Comparison of ENCODE assay signal across 1 cellular context in the genomic region with DNA sequence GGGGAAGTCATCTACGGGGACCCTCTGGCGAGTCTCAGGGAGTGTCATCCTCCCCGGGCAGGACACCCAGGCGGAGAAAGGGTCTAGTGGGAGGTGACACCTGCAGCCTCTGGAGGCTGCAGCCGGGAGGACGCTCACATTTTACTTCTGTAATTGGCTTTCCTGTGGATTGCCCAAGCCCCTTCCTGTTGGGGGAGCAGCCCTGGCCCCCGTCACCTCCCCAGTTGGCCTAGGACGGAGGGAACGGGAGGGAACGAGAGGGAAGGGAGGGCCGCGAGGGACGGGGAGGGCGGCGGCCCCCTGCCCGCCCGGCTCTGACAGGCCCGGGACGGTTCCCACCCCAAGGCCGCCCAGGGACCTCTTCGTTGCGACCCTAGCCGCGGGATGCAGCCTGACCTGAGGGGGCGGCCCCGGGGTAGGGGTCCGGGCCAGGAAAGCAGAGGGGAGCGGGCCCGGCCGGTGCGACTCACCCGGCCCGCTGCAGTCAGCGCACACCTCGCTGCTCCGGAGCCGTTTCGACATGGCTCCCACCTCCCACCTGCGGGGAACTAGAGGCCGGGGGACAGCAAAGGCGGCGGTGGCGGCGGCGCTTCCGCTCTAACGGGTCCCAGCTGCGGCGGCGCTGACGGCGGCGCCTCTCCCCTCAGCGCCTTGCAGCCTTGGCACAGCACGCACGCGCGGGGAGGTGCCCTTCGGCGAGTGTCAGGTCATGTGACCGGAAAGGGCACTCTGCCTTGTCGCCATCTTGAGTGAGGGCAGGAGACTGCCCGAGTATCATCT.
TF ChIP-seq lines count a peak whose summit lies in the region.

Gene GIT2, minus strand, starts transcription at position 666 of the 780 bp plus-strand sequence. Its CDS starts 144 bp downstream, at position 522.

TF ChIP-seq in HepG2, 621 proteins besides CTCF, POLR2A, EP300 and RAD21 (continued from another document and continues in another):
- TF ChIP-seq, protein P1, sequence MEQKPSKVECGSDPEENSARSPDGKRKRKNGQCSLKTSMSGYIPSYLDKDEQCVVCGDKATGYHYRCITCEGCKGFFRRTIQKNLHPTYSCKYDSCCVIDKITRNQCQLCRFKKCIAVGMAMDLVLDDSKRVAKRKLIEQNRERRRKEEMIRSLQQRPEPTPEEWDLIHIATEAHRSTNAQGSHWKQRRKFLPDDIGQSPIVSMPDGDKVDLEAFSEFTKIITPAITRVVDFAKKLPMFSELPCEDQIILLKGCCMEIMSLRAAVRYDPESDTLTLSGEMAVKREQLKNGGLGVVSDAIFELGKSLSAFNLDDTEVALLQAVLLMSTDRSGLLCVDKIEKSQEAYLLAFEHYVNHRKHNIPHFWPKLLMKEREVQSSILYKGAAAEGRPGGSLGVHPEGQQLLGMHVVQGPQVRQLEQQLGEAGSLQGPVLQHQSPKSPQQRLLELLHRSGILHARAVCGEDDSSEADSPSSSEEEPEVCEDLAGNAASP (CRISPR knock-in tag; IDR thresholded peaks at IDR 0.05; ENCODE audit: borderline replicate concordance), result no peak
- TF ChIP-seq NR3C1 (CRISPR knock-in tag; IDR thresholded peaks at IDR 0.05) (no peak), ZNF549 (CRISPR knock-in tag; IDR thresholded peaks at IDR 0.05) (no peak), ARNT2 (CRISPR knock-in tag; IDR thresholded peaks at IDR 0.05; ENCODE audit: low read depth) (no peak), SP140L (CRISPR knock-in tag; IDR thresholded peaks at IDR 0.05; ENCODE audit: borderline replicate concordance) (no peak), ELK4 (CRISPR knock-in tag; IDR thresholded peaks at IDR 0.05; ENCODE audit: borderline replicate concordance) (no peak), PBX2 (CRISPR knock-in tag; IDR thresholded peaks at IDR 0.05) (no peak), ZNF296 (CRISPR knock-in tag; conservative IDR thresholded peaks at IDR 0.05) (no peak), CC2D1A (CRISPR knock-in tag; IDR thresholded peaks at IDR 0.05) (no peak), PRPF4 (IDR thresholded peaks at IDR 0.05; ENCODE audit: low read depth, low read length, poor library complexity, severe bottlenecking) (no peak), YEATS4 (CRISPR knock-in tag; IDR thresholded peaks at IDR 0.05; ENCODE audit: borderline replicate concordance) (peak; percentile 79), ATF5 (CRISPR knock-in tag; IDR thresholded peaks at IDR 0.05; ENCODE audit: low read depth) (0 out of 2 replicates have a peak, but pooled peaks have one; percentile 74), MLXIP (CRISPR knock-in tag; IDR thresholded peaks at IDR 0.05; ENCODE audit: borderline replicate concordance) (no peak), ZNF329 (CRISPR knock-in tag; IDR thresholded peaks at IDR 0.05; ENCODE audit: low read depth) (no peak), ZKSCAN8 (CRISPR knock-in tag; IDR thresholded peaks at IDR 0.05; ENCODE audit: borderline replicate concordance) (no peak), IKZF1 (IDR thresholded peaks at IDR 0.05) (no peak), ZNF615 (CRISPR knock-in tag; IDR thresholded peaks at IDR 0.05; ENCODE audit: borderline replicate concordance) (no peak), KLF13 (CRISPR knock-in tag; IDR thresholded peaks at IDR 0.05) (0 out of 2 replicates have a peak, but pooled peaks have one; percentile 53), PRMT3 (CRISPR knock-in tag; IDR thresholded peaks at IDR 0.05; ENCODE audit: borderline replicate concordance, low read depth) (no peak), ZNF121 (CRISPR knock-in tag; IDR thresholded peaks at IDR 0.05) (0 out of 2 replicates have a peak, but pooled peaks have one; percentile 25), MAFF (IDR thresholded peaks at IDR 0.05; ENCODE audit: low read depth, low read length) (no peak), ZNF160 (CRISPR knock-in tag; IDR thresholded peaks at IDR 0.05) (0 out of 2 replicates have a peak, but pooled peaks have one; percentile 27), MAF1 (CRISPR knock-in tag; IDR thresholded peaks at IDR 0.05; ENCODE audit: borderline replicate concordance) (no peak), ZFP36L2 (CRISPR knock-in tag; IDR thresholded peaks at IDR 0.05) (no peak), SATB2 (CRISPR knock-in tag; IDR thresholded peaks at IDR 0.05) (no peak), ZNF709 (CRISPR knock-in tag; IDR thresholded peaks at IDR 0.05) (no peak; the same call in 1 of the 2 replicates), JUND (CRISPR knock-in tag; IDR thresholded peaks at IDR 0.05) (no peak), ZNF251 (CRISPR knock-in tag; IDR thresholded peaks at IDR 0.05) (no peak), CHCHD3 (CRISPR knock-in tag; IDR thresholded peaks at IDR 0.05) (no peak), GPN1 (CRISPR knock-in tag; IDR thresholded peaks at IDR 0.05; ENCODE audit: borderline replicate concordance) (no peak), MZF1 (CRISPR knock-in tag; IDR thresholded peaks at IDR 0.05; ENCODE audit: borderline replicate concordance) (no peak), MLLT10 (CRISPR knock-in tag; IDR thresholded peaks at IDR 0.05) (no peak), ZSCAN25 (CRISPR knock-in tag; IDR thresholded peaks at IDR 0.05) (peak; percentile 25; the same call in 1 of the 2 replicates), ZNF556 (CRISPR knock-in tag; IDR thresholded peaks at IDR 0.05; ENCODE audit: borderline replicate concordance) (peak; percentile 84; the same call in 1 of the 2 replicates), RBM22 (optimal IDR thresholded peaks at IDR 0.05; ENCODE audit: low read length) (no peak), ZNF546 (CRISPR knock-in tag; conservative IDR thresholded peaks at IDR 0.05) (no peak; the same call in 1 of the 2 replicates), FIP1L1 (IDR thresholded peaks at IDR 0.05; ENCODE audit: borderline replicate concordance, insufficient read depth, low read depth, low read length) (no peak), ZNF207 (IDR thresholded peaks at IDR 0.05; ENCODE audit: borderline replicate concordance) (no peak), RCOR2 (CRISPR knock-in tag; IDR thresholded peaks at IDR 0.05) (no peak), CENPT (CRISPR knock-in tag; IDR thresholded peaks at IDR 0.05; ENCODE audit: low read depth) (no peak), ZNF256 (CRISPR knock-in tag; conservative IDR thresholded peaks at IDR 0.05) (no peak), ZNF652 (CRISPR knock-in tag; IDR thresholded peaks at IDR 0.05; ENCODE audit: borderline replicate concordance, low read depth) (no peak), SNRNP70 (IDR thresholded peaks at IDR 0.05; ENCODE audit: low read depth, low read length) (no peak), SYNCRIP (IDR thresholded peaks at IDR 0.05; ENCODE audit: insufficient read depth, low read depth, low read length) (no peak)
- TF ChIP-seq, protein P2, sequence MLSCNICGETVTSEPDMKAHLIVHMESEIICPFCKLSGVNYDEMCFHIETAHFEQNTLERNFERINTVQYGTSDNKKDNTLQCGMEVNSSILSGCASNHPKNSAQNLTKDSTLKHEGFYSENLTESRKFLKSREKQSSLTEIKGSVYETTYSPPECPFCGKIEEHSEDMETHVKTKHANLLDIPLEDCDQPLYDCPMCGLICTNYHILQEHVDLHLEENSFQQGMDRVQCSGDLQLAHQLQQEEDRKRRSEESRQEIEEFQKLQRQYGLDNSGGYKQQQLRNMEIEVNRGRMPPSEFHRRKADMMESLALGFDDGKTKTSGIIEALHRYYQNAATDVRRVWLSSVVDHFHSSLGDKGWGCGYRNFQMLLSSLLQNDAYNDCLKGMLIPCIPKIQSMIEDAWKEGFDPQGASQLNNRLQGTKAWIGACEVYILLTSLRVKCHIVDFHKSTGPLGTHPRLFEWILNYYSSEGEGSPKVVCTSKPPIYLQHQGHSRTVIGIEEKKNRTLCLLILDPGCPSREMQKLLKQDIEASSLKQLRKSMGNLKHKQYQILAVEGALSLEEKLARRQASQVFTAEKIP (CRISPR knock-in tag; IDR thresholded peaks at IDR 0.05; ENCODE audit: borderline replicate concordance), result no peak
- TF ChIP-seq, protein P3, sequence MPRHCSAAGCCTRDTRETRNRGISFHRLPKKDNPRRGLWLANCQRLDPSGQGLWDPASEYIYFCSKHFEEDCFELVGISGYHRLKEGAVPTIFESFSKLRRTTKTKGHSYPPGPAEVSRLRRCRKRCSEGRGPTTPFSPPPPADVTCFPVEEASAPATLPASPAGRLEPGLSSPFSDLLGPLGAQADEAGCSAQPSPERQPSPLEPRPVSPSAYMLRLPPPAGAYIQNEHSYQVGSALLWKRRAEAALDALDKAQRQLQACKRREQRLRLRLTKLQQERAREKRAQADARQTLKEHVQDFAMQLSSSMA (CRISPR knock-in tag; IDR thresholded peaks at IDR 0.05), result no peak
- TF ChIP-seq, protein P4, sequence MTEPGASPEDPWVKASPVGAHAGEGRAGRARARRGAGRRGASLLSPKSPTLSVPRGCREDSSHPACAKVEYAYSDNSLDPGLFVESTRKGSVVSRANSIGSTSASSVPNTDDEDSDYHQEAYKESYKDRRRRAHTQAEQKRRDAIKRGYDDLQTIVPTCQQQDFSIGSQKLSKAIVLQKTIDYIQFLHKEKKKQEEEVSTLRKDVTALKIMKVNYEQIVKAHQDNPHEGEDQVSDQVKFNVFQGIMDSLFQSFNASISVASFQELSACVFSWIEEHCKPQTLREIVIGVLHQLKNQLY (CRISPR knock-in tag; IDR thresholded peaks at IDR 0.05), result no peak
- TF ChIP-seq, protein P5, sequence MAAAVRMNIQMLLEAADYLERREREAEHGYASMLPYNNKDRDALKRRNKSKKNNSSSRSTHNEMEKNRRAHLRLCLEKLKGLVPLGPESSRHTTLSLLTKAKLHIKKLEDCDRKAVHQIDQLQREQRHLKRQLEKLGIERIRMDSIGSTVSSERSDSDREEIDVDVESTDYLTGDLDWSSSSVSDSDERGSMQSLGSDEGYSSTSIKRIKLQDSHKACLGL (CRISPR knock-in tag; IDR thresholded peaks at IDR 0.05), result peak; percentile 82
- TF ChIP-seq, protein P6, sequence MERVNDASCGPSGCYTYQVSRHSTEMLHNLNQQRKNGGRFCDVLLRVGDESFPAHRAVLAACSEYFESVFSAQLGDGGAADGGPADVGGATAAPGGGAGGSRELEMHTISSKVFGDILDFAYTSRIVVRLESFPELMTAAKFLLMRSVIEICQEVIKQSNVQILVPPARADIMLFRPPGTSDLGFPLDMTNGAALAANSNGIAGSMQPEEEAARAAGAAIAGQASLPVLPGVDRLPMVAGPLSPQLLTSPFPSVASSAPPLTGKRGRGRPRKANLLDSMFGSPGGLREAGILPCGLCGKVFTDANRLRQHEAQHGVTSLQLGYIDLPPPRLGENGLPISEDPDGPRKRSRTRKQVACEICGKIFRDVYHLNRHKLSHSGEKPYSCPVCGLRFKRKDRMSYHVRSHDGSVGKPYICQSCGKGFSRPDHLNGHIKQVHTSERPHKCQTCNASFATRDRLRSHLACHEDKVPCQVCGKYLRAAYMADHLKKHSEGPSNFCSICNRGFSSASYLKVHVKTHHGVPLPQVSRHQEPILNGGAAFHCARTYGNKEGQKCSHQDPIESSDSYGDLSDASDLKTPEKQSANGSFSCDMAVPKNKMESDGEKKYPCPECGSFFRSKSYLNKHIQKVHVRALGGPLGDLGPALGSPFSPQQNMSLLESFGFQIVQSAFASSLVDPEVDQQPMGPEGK (CRISPR knock-in tag; IDR thresholded peaks at IDR 0.05), result peak; percentile 90
- TF ChIP-seq, protein P7, sequence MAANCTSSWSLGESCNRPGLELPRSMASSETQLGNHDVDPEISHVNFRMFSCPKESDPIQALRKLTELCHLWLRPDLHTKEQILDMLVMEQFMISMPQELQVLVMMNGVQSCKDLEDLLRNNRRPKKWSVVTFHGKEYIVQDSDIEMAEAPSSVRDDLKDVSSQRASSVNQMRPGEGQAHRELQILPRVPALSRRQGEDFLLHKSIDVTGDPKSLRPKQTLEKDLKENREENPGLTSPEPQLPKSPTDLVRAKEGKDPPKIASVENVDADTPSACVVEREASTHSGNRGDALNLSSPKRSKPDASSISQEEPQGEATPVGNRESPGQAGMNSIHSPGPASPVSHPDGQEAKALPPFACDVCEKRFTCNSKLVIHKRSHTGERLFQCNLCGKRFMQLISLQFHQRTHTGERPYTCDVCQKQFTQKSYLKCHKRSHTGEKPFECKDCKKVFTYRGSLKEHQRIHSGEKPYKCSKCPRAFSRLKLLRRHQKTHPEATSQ (CRISPR knock-in tag; IDR thresholded peaks at IDR 0.05; ENCODE audit: borderline replicate concordance), result no peak
